Comparison of ENCODE assay signal across 18 cellular contexts in the genomic region with DNA sequence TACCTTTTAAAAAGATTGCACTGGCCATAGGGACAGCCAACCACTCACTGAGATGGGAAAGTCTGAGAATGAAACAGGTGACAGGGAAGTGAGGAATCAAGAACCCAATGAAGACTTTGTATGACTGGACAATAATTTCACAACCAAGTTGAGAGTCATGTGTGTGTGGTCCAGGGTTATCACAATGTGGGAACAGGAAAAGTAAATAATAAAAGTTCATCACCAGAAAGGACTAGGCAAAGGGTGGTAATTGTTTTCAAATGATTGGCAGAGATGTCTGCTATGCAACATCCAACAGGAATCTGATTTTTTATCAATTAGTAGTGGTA.
A peak's percentile ranks its signal among the peaks of the same experiment; 100 is the strongest.
DNase-seq lines count a peak whose midpoint lies in the region; ATAC-seq, FAIRE-seq and TF ChIP-seq lines count a peak whose summit lies in the region.
"Had no signal": no experiment of that assay in that cellular context is flagged by ENCODE, and none has a peak within 500 bp of the region (broad histone marks: within the 10 kb centered on the region; RNA-seq: fewer than 3 reads in every experiment).

No MANE protein-coding gene starts in this region.

- H3K79me2 ChIP-seq in Loucy (ENCODE audit: insufficient read depth, low read length) = no peaks in the 10 kb centered on the region

- no peak overlapping the region for H2BK12ac ChIP-seq in neuronal stem cell (ENCODE audit: low read length)

- no peak overlapping the region for H4K8ac ChIP-seq in neuronal stem cell (ENCODE audit: low read depth, low read length)

- no peak overlapping the region for H3K23ac ChIP-seq in neuronal stem cell (ENCODE audit: low read depth, low read length, poor library complexity)

- FAIRE-seq in pancreas (lab: Jason Lieb, UNC) = no peak

- intact Hi-C loops in pancreas (cut with DNase I) = no loop called here

- DNase-seq in coronary artery (ENCODE audit: low spot score) (no peak), pancreas (no peak), upper lobe of left lung (no peak), neuronal stem cell (ENCODE audit: low spot score) (no peak), AG20443 (ENCODE audit: low spot score) (no peak)
- DNase-seq: CD8-positive, alpha-beta T cell; DMS79; GM23248; HCEC 1CT; NCI-H1092 treated with DMSO at 0.1 percent for 48 hours; NCI-H1694; NCI-H2107; NCI-H226; NCI-H524 treated with DMSO at 0.1 percent for 48 hours; NK-92 treated with Interleukin-12 subunit alpha and Interleukin-12 subunit beta, amount 100 ng/mL, for 24 hours; SIG-M5 had no signal

- H2BK15ac ChIP-seq in neuronal stem cell (ENCODE audit: low read length) = no peak overlapping the region

- H3K9ac ChIP-seq in Loucy (ENCODE audit: low read depth, low read length, poor library complexity, severe bottlenecking) = no peak overlapping the region
- H3K9ac ChIP-seq in neuronal stem cell (ENCODE audit: low read depth, low read length, poor library complexity) = no peak overlapping the region
- H3K9ac ChIP-seq: GM23248 had no signal

- peak in 3 of 4 donors; percentile 14 to 65 (median 64) for ATAC-seq in pancreas
- ATAC-seq in upper lobe of left lung (ENCODE audit: low FRiP score in 2 of 2) = no peak
- no peak for ATAC-seq in GM19328 (IDR thresholded peaks at IDR 0.05; ENCODE audit: unreplicated experiment)
- ATAC-seq: CD8-positive, alpha-beta T cell had no signal

- no peaks in the 10 kb centered on the region for H3F3A ChIP-seq in Loucy (ENCODE audit: low read depth)

- no peaks in the 10 kb centered on the region for H3K9me3 ChIP-seq in Loucy (ENCODE audit: insufficient read depth, low read depth, low read length)
- no peaks in the 10 kb centered on the region for H3K9me3 ChIP-seq in pancreas
- no peaks in the 10 kb centered on the region for H3K9me3 ChIP-seq in upper lobe of left lung
- H3K9me3 ChIP-seq in neuronal stem cell (replicated peaks in 1 of 2; ENCODE audit: control insufficient read depth in 2 of 2, insufficient read depth in 1 of 2, low read depth in 1 of 2, low read length in 2 of 2) = no peaks in the 10 kb centered on the region

- H3K27ac ChIP-seq in coronary artery (peak overlapping the region; percentile 19 to 72), pancreas (no peak overlapping the region), upper lobe of left lung (peak overlapping the region; percentile 7 to 30 (median 20)), neuronal stem cell (replicated peaks; ENCODE audit: low read length) (no peak overlapping the region)
- H3K27ac ChIP-seq: GM23248 had no signal

- H3K4me3 ChIP-seq in Loucy (ENCODE audit: low read length, poor library complexity, severe bottlenecking) (no peak overlapping the region), coronary artery (no peak overlapping the region), pancreas (no peak overlapping the region), upper lobe of left lung (no peak overlapping the region), neuronal stem cell (ENCODE audit: low read length in 2 of 2) (no peak overlapping the region)
- H3K4me3 ChIP-seq: GM23248 had no signal

- no peaks in the 10 kb centered on the region for H4K20me1 ChIP-seq in Loucy (ENCODE audit: insufficient read depth, low read length, poor library complexity, severe bottlenecking)

- H3K27me3 ChIP-seq in Loucy (ENCODE audit: insufficient read depth, low read length, poor library complexity, severe bottlenecking) (no peaks in the 10 kb centered on the region), pancreas (peaks cover 0 to 8% (median 1%) of the 10 kb centered on the region in 4 donors), upper lobe of left lung (no peaks in the 10 kb centered on the region), neuronal stem cell (ENCODE audit: control insufficient read depth in 3 of 3, insufficient read depth in 3 of 3, low read depth in 1 of 3, low read length in 3 of 3) (peaks cover 0 to 5% (median 0%) of the 10 kb centered on the region in 3 experiments)

- H3K79me1 ChIP-seq in neuronal stem cell (ENCODE audit: low read depth, low read length) = no peaks in the 10 kb centered on the region

- no peak overlapping the region for H2AK5ac ChIP-seq in neuronal stem cell (ENCODE audit: low read depth, low read length)

- no peak for TF ChIP-seq POLR2A in upper lobe of left lung (IDR thresholded peaks at IDR 0.05)

- no peak overlapping the region for H3K14ac ChIP-seq in neuronal stem cell (ENCODE audit: low read length)

- H2AFZ ChIP-seq in Loucy (ENCODE audit: low read length) (no peak overlapping the region), neuronal stem cell (ENCODE audit: low read length) (no peak overlapping the region)
- H2AFZ ChIP-seq: GM23248 had no signal

- no peak for TF ChIP-seq CTCF in Loucy (conservative IDR thresholded peaks at IDR 0.05; ENCODE audit: low read length)
- no peak for TF ChIP-seq CTCF in coronary artery (IDR thresholded peaks at IDR 0.05)
- TF ChIP-seq CTCF in pancreas (IDR thresholded peaks at IDR 0.05) = no peak
- no peak for TF ChIP-seq CTCF in upper lobe of left lung (IDR thresholded peaks at IDR 0.05)

- H2BK120ac ChIP-seq in neuronal stem cell (ENCODE audit: low read depth, low read length) = no peak overlapping the region

- H3K9me2 ChIP-seq in Loucy (replicated peaks; ENCODE audit: low read depth, low read length) = no peaks in the 10 kb centered on the region

- peak overlapping the region; percentile 67 for H3K4me2 ChIP-seq in Loucy (ENCODE audit: low read depth, low read length, poor library complexity, severe bottlenecking)
- H3K4me2 ChIP-seq in neuronal stem cell (ENCODE audit: insufficient read depth, low read length, poor library complexity, severe bottlenecking) = no peak overlapping the region

- no peak overlapping the region for H3K4ac ChIP-seq in neuronal stem cell (ENCODE audit: low read length)

- no peak overlapping the region for H3K18ac ChIP-seq in neuronal stem cell (ENCODE audit: low read length)

- H4K91ac ChIP-seq in neuronal stem cell (ENCODE audit: low read depth, low read length, poor library complexity) = no peak overlapping the region

- H2BK5ac ChIP-seq in neuronal stem cell (ENCODE audit: low read length) = no peak overlapping the region

- no peaks in the 10 kb centered on the region for H3K36me3 ChIP-seq in Loucy (ENCODE audit: insufficient read depth, low read length)
- H3K36me3 ChIP-seq in pancreas = no peaks in the 10 kb centered on the region
- no peaks in the 10 kb centered on the region for H3K36me3 ChIP-seq in upper lobe of left lung
- no peaks in the 10 kb centered on the region for H3K36me3 ChIP-seq in neuronal stem cell (replicated peaks in 1 of 2; ENCODE audit: control insufficient read depth in 2 of 2, insufficient read depth in 2 of 2, low read length in 2 of 2)

- no peak for TF ChIP-seq EP300 in upper lobe of left lung (IDR thresholded peaks at IDR 0.05)

- H3K4me1 ChIP-seq in Loucy (ENCODE audit: insufficient read depth, low read length, poor library complexity, severe bottlenecking) = peaks cover 18% of the 10 kb centered on the region
- no peaks in the 10 kb centered on the region for H3K4me1 ChIP-seq in pancreas
- no peaks in the 10 kb centered on the region for H3K4me1 ChIP-seq in upper lobe of left lung
- H3K4me1 ChIP-seq in neuronal stem cell (ENCODE audit: control insufficient read depth in 2 of 2, insufficient read depth in 1 of 2, low read depth in 1 of 2, low read length in 2 of 2) = no peaks in the 10 kb centered on the region

Comparison
In these comparisons a context has a peak if more than half of its experiments do, and no peak if none do; other contexts are left out.
1. H3K27ac ChIP-seq: peak in coronary artery (2 of 2) and upper lobe of left lung (4 of 4); none in pancreas (0 of 4) and neuronal stem cell (single experiment).
2. ATAC-seq: peak in pancreas (3 of 4); none in upper lobe of left lung (0 of 2) and GM19328 (single experiment).